12 cellular contexts compared by ENCODE assay signal in genomic region chr5:140189977-140190867, GRCh38. TPM values are rescaled to one million over a fixed set of nuclear protein-coding genes. Genes with fewer than 3 reads are reported as not detected.
DNase-seq lines count a peak whose midpoint lies in the region; ATAC-seq, FAIRE-seq and TF ChIP-seq lines count a peak whose summit lies in the region.
"Had no signal": no experiment of that assay in that cellular context is flagged by ENCODE, and none has a peak within 500 bp of the region (broad histone marks: within the 10 kb centered on the region; RNA-seq: fewer than 3 reads in every experiment).

No MANE protein-coding gene starts in this region.

- H3K36me3 ChIP-seq in spleen: peaks cover 0 to 18% (median 0%) of the 10 kb centered on the region in 6 donors
- H3K36me3 ChIP-seq: Peyer's patch had no signal

- no peaks in the 10 kb centered on the region for H3K9me3 ChIP-seq in spleen
- H3K9me3 ChIP-seq: Peyer's patch had no signal

- intact Hi-C loops in spleen (cut with DNase I; ENCODE audit: low total_unique reads): no loop called here

- 81 to 89% (median 83%) methylated on average over 3 of the region's 3 CpGs for WGBS in spleen, 5 donors

- H3K27me3 ChIP-seq in spleen (replicated peaks in 1 of 7): no peaks in the 10 kb centered on the region
- H3K27me3 ChIP-seq: Peyer's patch had no signal

- no peak for ATAC-seq in HG02981 (IDR thresholded peaks at IDR 0.05; ENCODE audit: unreplicated experiment)

- DNase-seq in M059J (ENCODE audit: low read depth): peak; percentile 69
- peak; percentile 26 for DNase-seq in dedifferentiated amniotic fluid mesenchymal stem cell (ENCODE audit: extremely low spot score)
- DNase-seq in iris pigment epithelial cell (ENCODE audit: low read depth): peak; percentile 58
- DNase-seq in superior temporal gyrus (ENCODE audit: extremely low spot score): peak; percentile 46
- no peak for DNase-seq in HTR-8/SVneo (ENCODE audit: insufficient read length, low spot score)
- DNase-seq in spleen: no peak
- DNase-seq: activated CD4-positive, alpha-beta T cell treated with anti-CD3 and anti-CD28 coated beads for 1 hour; activated naive CD4-positive, alpha-beta T cell treated with Interleukin-2 at 50 U/mL for 16 hours; NCI-H187 treated with DMSO at 0.1 percent for 48 hours; Peyer's patch had no signal

- H3K4me3 ChIP-seq in spleen: no peak overlapping the region
- H3K4me3 ChIP-seq: Peyer's patch had no signal

- H3K4me1 ChIP-seq in spleen: peaks cover 0 to 15% (median 0%) of the 10 kb centered on the region in 6 donors

- no peak for FAIRE-seq in HTR-8/SVneo (lab: Jason Lieb, UNC)
- FAIRE-seq: G401.6 had no signal

- no peak for TF ChIP-seq POLR2A in spleen (IDR thresholded peaks at IDR 0.05)

- no peak for TF ChIP-seq CTCF in spleen (IDR thresholded peaks at IDR 0.05 in 8 of 11, conservative IDR thresholded peaks at IDR 0.05 in 3 of 11)

- H3K27ac ChIP-seq in spleen: no peak overlapping the region
- H3K27ac ChIP-seq: Peyer's patch had no signal

RNA-seq across cellular contexts. Expression of gene CYSTM1, which starts 15.2 kb away (rescaled TPM):
- total RNA-seq in M059J (2014; rRNA removed; shearing (Covaris generic)): 43.6 and 45.0 TPM in 2 replicates
- total RNA-seq in spleen: 10 to 100 TPM; 28.5 to 78.3 (median 43.2) TPM
- polyA plus RNA-seq in spleen: 10 to 100 TPM; 25.8 to 47.1 (median 33.4) TPM

Comparison
In these comparisons a context has a peak if more than half of its experiments do, and no peak if none do; other contexts are left out.
1. DNase-seq: peak in M059J (single experiment), dedifferentiated amniotic fluid mesenchymal stem cell (single experiment), iris pigment epithelial cell (single experiment) and superior temporal gyrus (single experiment); none in HTR-8/SVneo (single experiment) and spleen (single experiment).